In genomic region chr11:134658481-134659080, GRCh38 we compare ENCODE assay signal across 13 cellular contexts.
"Had no signal": no experiment of that assay in that cellular context is flagged by ENCODE, and none has a peak within 500 bp of the region (broad histone marks: within the 10 kb centered on the region; RNA-seq: fewer than 3 reads in every experiment).

No MANE protein-coding gene starts in this region.

- H3K27ac ChIP-seq: epithelial cell of prostate, tibial nerve had no signal

- H3K4me3 ChIP-seq: tibial nerve had no signal

- DNase-seq: activated naive CD4-positive, alpha-beta T cell; activated naive CD8-positive, alpha-beta T cell treated with anti-CD3 and anti-CD28 coated beads, Interleukin-2, amount 10 ng/mL, durations not matched to agents 7 days and 5 days; activated T-cell treated with anti-CD3 and anti-CD28 coated beads, Interleukin-2, amount 50 U/mL, for 48 hours; effector memory CD8-positive, alpha-beta T cell; mammary epithelial cell; naive thymus-derived CD8-positive, alpha-beta T cell; occipital lobe; stimulated activated CD4-positive, alpha-beta T cell treated with anti-CD3 and anti-CD28 coated beads, Interleukin-12 subunit alpha, Interleukin-12 subunit beta, amount 100 ng/mL, for 4 hours; stimulated activated CD4-positive, alpha-beta T cell treated with anti-CD3 and anti-CD28 coated beads, Interleukin-2, amount 100 ng/mL, for 24 hours; T-helper 1 cell; T1000 had no signal

- H3K27me3 ChIP-seq: tibial nerve had no signal

- H3K36me3 ChIP-seq: tibial nerve had no signal

- H3K9me3 ChIP-seq: tibial nerve had no signal
